Comparison of ENCODE assay signal across 9 cellular contexts in the genomic region with DNA sequence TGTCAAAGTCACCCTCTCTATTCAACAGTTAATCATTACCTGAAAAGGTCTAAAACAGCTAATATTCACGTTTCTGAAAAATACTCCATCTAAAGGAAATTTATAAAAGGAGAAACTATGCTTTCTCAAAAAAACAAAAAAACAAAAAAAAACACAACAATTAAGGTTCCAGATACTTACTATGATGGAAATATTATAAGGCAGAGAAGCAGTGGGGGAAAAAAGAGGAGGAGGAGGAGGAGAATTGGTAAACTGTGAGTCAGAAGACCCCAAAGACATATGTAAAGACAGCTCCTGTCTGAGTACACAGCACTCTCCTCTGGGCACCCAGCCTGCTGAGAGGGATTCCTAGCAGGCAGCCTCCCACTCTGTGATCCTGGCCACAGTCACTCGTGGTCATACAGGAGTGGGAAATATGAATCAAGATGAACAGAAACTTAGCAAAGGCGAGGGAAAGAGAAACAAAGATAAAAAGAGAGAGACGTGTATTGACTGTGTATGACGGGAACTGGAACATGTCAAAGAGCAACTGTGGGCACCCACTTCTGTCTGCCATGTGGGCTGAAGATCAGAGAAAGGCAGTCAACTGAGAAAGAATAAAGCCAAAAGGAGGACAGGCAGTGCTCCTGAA. TPM values are rescaled to one million over a fixed set of nuclear protein-coding genes. Genes with fewer than 3 reads are reported as not detected.
DNase-seq lines count a peak whose midpoint lies in the region; ATAC-seq, FAIRE-seq and TF ChIP-seq lines count a peak whose summit lies in the region.
"Had no signal": no experiment of that assay in that cellular context is flagged by ENCODE, and none has a peak within 500 bp of the region (broad histone marks: within the 10 kb centered on the region; RNA-seq: fewer than 3 reads in every experiment).

No MANE protein-coding gene starts in this region.

- CTCF ChIA-PET in MCF 10A (lab: Yijun Ruan, JAX), result interaction anchor here (0.7 to 0.9 kb wide), 2 partner anchors 39 to 669 kb away, joined by 3 read pairs; no protein-coding TSS in a partner anchor

- POLR2A ChIA-PET in MCF 10A (lab: Yijun Ruan, JAX), result interaction anchor here (1.2 to 1.7 kb wide), 2 partner anchors 11 to 13 kb away, joined by 4 to 6 read pairs; no protein-coding TSS in a partner anchor

- H3K27me3 Mint-ChIP-seq in MCF 10A (ENCODE audit: insufficient read depth, unreplicated experiment), result peaks cover 67% of the 10 kb centered on the region

- peaks cover 9% of the 10 kb centered on the region for H3K36me3 Mint-ChIP-seq in MCF 10A (ENCODE audit: insufficient read depth, unreplicated experiment)

- no peak for FAIRE-seq in urothelium cell line (lab: Jason Lieb, UNC)

- no peaks in the 10 kb centered on the region for H3K4me1 Mint-ChIP-seq in MCF 10A (ENCODE audit: insufficient read depth, unreplicated experiment)

- peak; percentile 62 for ATAC-seq in GM18517 (IDR thresholded peaks at IDR 0.05; ENCODE audit: unreplicated experiment)
- peak; percentile 83 for ATAC-seq in HG02852 (IDR thresholded peaks at IDR 0.05; ENCODE audit: unreplicated experiment)

- TF ChIP-seq CTCF in MCF 10A (IDR thresholded peaks at IDR 0.05; ENCODE audit: unreplicated experiment), result no peak

- DNase-seq in activated T-cell treated with anti-CD3 and anti-CD28 coated beads for 24 hours (ENCODE audit: low read depth), result peak; percentile 30
- peak; percentile 23 for DNase-seq in stimulated activated CD4-positive, alpha-beta T cell treated with anti-CD3 and anti-CD28 coated beads, Interleukin-12 subunit alpha, Interleukin-12 subunit beta, amount 100 ng/mL, for 4 hours
- no peak for DNase-seq in COLO668 (lab: John Stamatoyannopoulos, UW; ENCODE audit: unreplicated experiment)
- no peak for DNase-seq in GM19238 (ENCODE audit: insufficient read length, low spot score)
- no peak for DNase-seq in urothelium cell line (ENCODE audit: low spot score)
- DNase-seq in MCF 10A (ENCODE audit: unreplicated experiment), result no peak

- intact Hi-C loops in MCF 10A (cut with micrococcal nuclease), result no loop called here

- no peak overlapping the region for H3K4me3 Mint-ChIP-seq in MCF 10A (ENCODE audit: unreplicated experiment)
- H3K4me3 Mint-ChIP-seq: immature natural killer cell had no signal

- H3K9me3 Mint-ChIP-seq in MCF 10A (ENCODE audit: unreplicated experiment), result peaks cover 8% of the 10 kb centered on the region
- H3K9me3 Mint-ChIP-seq: immature natural killer cell had no signal

- no peak overlapping the region for H3K27ac Mint-ChIP-seq in MCF 10A (ENCODE audit: low read depth, unreplicated experiment)

- BruUV-seq in MCF 10A (replicated peaks; lab: Mats Ljungman, UMichigan), result no TSS peak

RNA-seq across cellular contexts. Expression of gene KLHL15, which starts 12.5 kb away (rescaled TPM):
- total RNA-seq in MCF 10A (2022), result 4.8 and 5.6 TPM in 2 replicates

RNA-seq across cellular contexts. Expression of gene EIF2S3, which starts 40.3 kb away (rescaled TPM):
- total RNA-seq in MCF 10A (2022), result 354 and 391 TPM in 2 replicates

Comparison
In these comparisons a context has a peak if more than half of its experiments do, and no peak if none do; other contexts are left out.
1. DNase-seq: peak in activated T-cell treated with anti-CD3 and anti-CD28 coated beads for 24 hours (single experiment) and stimulated activated CD4-positive, alpha-beta T cell treated with anti-CD3 and anti-CD28 coated beads, Interleukin-12 subunit alpha, Interleukin-12 subunit beta, amount 100 ng/mL, for 4 hours (single experiment); none in COLO668 (single experiment), GM19238 (single experiment), urothelium cell line (single experiment) and MCF 10A (single experiment).